In the genomic region with DNA sequence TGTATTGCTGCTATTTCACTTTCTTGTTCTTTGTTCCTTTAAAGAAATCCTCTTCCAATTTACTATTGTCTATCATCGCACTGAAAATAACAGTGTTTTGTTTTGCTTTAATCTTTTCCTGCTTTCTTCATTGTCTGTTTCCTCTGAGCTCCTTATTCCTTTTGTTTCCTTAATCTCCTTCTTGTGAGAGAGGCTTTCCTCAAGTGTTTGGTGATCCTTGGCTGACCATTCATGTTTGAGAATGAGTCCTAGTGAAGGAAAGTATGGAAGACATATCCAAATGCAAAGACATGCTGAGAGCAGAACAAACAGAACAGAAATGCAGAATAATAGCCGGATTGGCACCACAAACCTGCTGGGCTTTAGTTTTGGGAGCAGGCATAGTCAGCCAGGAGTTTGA, we compare ENCODE assay signal across 1 cellular context.
TF ChIP-seq lines count a peak whose summit lies in the region.

No MANE protein-coding gene starts in this region.

TF ChIP-seq in GM23338, 12 proteins besides CTCF, POLR2A, EP300 and RAD21:
- TF ChIP-seq, protein P1, sequence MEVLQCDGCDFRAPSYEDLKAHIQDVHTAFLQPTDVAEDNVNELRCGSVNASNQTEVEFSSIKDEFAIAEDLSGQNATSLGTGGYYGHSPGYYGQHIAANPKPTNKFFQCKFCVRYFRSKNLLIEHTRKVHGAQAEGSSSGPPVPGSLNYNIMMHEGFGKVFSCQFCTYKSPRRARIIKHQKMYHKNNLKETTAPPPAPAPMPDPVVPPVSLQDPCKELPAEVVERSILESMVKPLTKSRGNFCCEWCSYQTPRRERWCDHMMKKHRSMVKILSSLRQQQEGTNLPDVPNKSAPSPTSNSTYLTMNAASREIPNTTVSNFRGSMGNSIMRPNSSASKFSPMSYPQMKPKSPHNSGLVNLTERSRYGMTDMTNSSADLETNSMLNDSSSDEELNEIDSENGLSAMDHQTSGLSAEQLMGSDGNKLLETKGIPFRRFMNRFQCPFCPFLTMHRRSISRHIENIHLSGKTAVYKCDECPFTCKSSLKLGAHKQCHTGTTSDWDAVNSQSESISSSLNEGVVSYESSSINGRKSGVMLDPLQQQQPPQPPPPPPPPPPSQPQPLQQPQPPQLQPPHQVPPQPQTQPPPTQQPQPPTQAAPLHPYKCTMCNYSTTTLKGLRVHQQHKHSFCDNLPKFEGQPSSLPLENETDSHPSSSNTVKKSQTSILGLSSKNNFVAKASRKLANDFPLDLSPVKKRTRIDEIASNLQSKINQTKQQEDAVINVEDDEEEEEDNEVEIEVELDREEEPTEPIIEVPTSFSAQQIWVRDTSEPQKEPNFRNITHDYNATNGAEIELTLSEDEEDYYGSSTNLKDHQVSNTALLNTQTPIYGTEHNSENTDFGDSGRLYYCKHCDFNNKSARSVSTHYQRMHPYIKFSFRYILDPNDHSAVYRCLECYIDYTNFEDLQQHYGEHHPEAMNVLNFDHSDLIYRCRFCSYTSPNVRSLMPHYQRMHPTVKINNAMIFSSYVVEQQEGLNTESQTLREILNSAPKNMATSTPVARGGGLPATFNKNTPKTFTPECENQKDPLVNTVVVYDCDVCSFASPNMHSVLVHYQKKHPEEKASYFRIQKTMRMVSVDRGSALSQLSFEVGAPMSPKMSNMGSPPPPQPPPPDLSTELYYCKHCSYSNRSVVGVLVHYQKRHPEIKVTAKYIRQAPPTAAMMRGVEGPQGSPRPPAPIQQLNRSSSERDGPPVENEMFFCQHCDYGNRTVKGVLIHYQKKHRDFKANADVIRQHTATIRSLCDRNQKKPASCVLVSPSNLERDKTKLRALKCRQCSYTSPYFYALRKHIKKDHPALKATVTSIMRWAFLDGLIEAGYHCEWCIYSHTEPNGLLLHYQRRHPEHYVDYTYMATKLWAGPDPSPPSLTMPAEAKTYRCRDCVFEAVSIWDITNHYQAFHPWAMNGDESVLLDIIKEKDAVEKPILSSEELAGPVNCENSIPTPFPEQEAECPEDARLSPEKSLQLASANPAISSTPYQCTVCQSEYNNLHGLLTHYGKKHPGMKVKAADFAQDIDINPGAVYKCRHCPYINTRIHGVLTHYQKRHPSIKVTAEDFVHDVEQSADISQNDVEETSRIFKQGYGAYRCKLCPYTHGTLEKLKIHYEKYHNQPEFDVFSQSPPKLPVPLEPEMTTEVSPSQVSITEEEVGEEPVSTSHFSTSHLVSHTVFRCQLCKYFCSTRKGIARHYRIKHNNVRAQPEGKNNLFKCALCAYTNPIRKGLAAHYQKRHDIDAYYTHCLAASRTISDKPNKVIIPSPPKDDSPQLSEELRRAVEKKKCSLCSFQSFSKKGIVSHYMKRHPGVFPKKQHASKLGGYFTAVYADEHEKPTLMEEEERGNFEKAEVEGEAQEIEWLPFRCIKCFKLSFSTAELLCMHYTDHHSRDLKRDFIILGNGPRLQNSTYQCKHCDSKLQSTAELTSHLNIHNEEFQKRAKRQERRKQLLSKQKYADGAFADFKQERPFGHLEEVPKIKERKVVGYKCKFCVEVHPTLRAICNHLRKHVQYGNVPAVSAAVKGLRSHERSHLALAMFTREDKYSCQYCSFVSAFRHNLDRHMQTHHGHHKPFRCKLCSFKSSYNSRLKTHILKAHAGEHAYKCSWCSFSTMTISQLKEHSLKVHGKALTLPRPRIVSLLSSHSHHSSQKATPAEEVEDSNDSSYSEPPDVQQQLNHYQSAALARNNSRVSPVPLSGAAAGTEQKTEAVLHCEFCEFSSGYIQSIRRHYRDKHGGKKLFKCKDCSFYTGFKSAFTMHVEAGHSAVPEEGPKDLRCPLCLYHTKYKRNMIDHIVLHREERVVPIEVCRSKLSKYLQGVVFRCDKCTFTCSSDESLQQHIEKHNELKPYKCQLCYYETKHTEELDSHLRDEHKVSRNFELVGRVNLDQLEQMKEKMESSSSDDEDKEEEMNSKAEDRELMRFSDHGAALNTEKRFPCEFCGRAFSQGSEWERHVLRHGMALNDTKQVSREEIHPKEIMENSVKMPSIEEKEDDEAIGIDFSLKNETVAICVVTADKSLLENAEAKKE (CRISPR knock-in tag; IDR thresholded peaks at IDR 0.05): peak; percentile 100
- peak; percentile 83; the same call in 1 of the 2 replicates for TF ChIP-seq NANOG (IDR thresholded peaks at IDR 0.05; ENCODE audit: borderline replicate concordance)
- TF ChIP-seq JUNB (IDR thresholded peaks at IDR 0.05; ENCODE audit: unreplicated experiment): no peak
- TF ChIP-seq CREB1 (CRISPR knock-in tag; IDR thresholded peaks at IDR 0.05; ENCODE audit: low read depth): no peak
- TF ChIP-seq EZH2phosphoT487 (IDR thresholded peaks at IDR 0.05; ENCODE audit: unreplicated experiment): no peak
- TF ChIP-seq, protein P2, sequence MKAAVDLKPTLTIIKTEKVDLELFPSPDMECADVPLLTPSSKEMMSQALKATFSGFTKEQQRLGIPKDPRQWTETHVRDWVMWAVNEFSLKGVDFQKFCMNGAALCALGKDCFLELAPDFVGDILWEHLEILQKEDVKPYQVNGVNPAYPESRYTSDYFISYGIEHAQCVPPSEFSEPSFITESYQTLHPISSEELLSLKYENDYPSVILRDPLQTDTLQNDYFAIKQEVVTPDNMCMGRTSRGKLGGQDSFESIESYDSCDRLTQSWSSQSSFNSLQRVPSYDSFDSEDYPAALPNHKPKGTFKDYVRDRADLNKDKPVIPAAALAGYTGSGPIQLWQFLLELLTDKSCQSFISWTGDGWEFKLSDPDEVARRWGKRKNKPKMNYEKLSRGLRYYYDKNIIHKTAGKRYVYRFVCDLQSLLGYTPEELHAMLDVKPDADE (IDR thresholded peaks at IDR 0.05): no peak
- no peak for TF ChIP-seq EZH2 (IDR thresholded peaks at IDR 0.05; ENCODE audit: low read depth, unreplicated experiment)
